Comparison of ENCODE assay signal across 8 cellular contexts in genomic region chr1:24909388-24909898, GRCh38. TPM values are rescaled to one million over a fixed set of nuclear protein-coding genes. Genes with fewer than 3 reads are reported as not detected.
DNase-seq lines count a peak whose midpoint lies in the region; ATAC-seq and TF ChIP-seq lines count a peak whose summit lies in the region.

No MANE protein-coding gene starts in this region.

- TF ChIP-seq EP300 in esophagus muscularis mucosa (IDR thresholded peaks at IDR 0.05), result no peak

- DNase-seq in SK-N-MC (ENCODE audit: low read depth, low spot score), result no peak
- DNase-seq in esophagus muscularis mucosa (ENCODE audit: extremely low spot score), result no peak
- DNase-seq in nephron progenitor cell, result peak; percentile 72
- no peak for DNase-seq in GF-D8 (lab: John Stamatoyannopoulos, UW)

- no peak overlapping the region for H3K4me3 Mint-ChIP-seq in nephron progenitor cell

- no peak overlapping the region for H3K9ac ChIP-seq in SK-N-MC (ENCODE audit: insufficient read length)

- 0 out of 2 replicates have a peak overlapping the region, but pooled peaks have one; percentile 26 for H3K27ac ChIP-seq in SK-N-MC
- H3K27ac ChIP-seq in esophagus muscularis mucosa (replicated peaks in 1 of 4), result no peak overlapping the region

- H3K9me3 Mint-ChIP-seq in nephron progenitor cell, result peaks cover 8% of the 10 kb centered on the region

- WGBS in esophagus muscularis mucosa, result 33% methylated on average over 15 of the region's 15 CpGs

- H3K4me1 ChIP-seq in esophagus muscularis mucosa, result peaks cover 0 to 7% (median 5%) of the 10 kb centered on the region in 4 donors

- H3K27me3 ChIP-seq in esophagus muscularis mucosa, result peaks cover 0 to 32% (median 0%) of the 10 kb centered on the region in 4 donors

- H3K4me1 Mint-ChIP-seq in nephron progenitor cell, result peaks cover 40% of the 10 kb centered on the region

- no peaks in the 10 kb centered on the region for H3K9me3 ChIP-seq in SK-N-MC (ENCODE audit: low read depth, low read length)
- no peaks in the 10 kb centered on the region for H3K9me3 ChIP-seq in esophagus muscularis mucosa

- peaks cover 8% of the 10 kb centered on the region for H3K27me3 Mint-ChIP-seq in nephron progenitor cell (ENCODE audit: low read depth, poor library complexity)

- ATAC-seq in GM19324 (IDR thresholded peaks at IDR 0.05; ENCODE audit: low FRiP score, unreplicated experiment), result no peak
- ATAC-seq in HG03442 (IDR thresholded peaks at IDR 0.05; ENCODE audit: unreplicated experiment), result no peak
- no peak for ATAC-seq in HG02610 (IDR thresholded peaks at IDR 0.05; ENCODE audit: unreplicated experiment)

- H3K27ac Mint-ChIP-seq in nephron progenitor cell, result peak overlapping the region; percentile 70

- peaks cover 4% of the 10 kb centered on the region for H3K36me3 Mint-ChIP-seq in nephron progenitor cell (ENCODE audit: low read depth)

- H3K36me3 ChIP-seq in SK-N-MC (ENCODE audit: insufficient read depth, low read length), result peaks cover 78% of the 10 kb centered on the region
- no peaks in the 10 kb centered on the region for H3K36me3 ChIP-seq in esophagus muscularis mucosa

- TF ChIP-seq POLR2A in GM10847 (IDR thresholded peaks at IDR 0.05; ENCODE audit: extremely low read depth, insufficient read length) (peak; percentile 13), esophagus muscularis mucosa (IDR thresholded peaks at IDR 0.05; ENCODE audit: low read depth) (no peak)

- intact Hi-C loops in esophagus muscularis mucosa (cut with DNase I), result no loop called here

- H3K4me3 ChIP-seq in SK-N-MC (no peak overlapping the region), esophagus muscularis mucosa (no peak overlapping the region)

- TF ChIP-seq CTCF in esophagus muscularis mucosa (IDR thresholded peaks at IDR 0.05) (peak; percentile 11 to 30 (median 21)), nephron progenitor cell (IDR thresholded peaks at IDR 0.05) (peak; percentile 48)

RNA-seq across cellular contexts. Expression of gene RUNX3, which starts 20.6 kb away (rescaled TPM):
- total RNA-seq in esophagus muscularis mucosa, result 1 to 10 TPM in 3 of 4 donors, under 1 TPM in 1; 0.91 to 4.4 (median 2.3) TPM
